ENCODE assay signal across 8 cellular contexts in genomic region chr11:110463153-110463552, GRCh38. TPM values are rescaled to one million over a fixed set of nuclear protein-coding genes. Genes with fewer than 3 reads are reported as not detected.
DNase-seq lines count a peak whose midpoint lies in the region; ATAC-seq and TF ChIP-seq lines count a peak whose summit lies in the region.

No MANE protein-coding gene starts in this region.

- peaks cover 39% of the 10 kb centered on the region for H3K36me3 Mint-ChIP-seq in brain

- DNase-seq in BJ (ENCODE audit: low read depth) (no peak), NCI-H446 treated with DMSO at 0.1 percent for 48 hours (lab: John Stamatoyannopoulos, UW) (peak; percentile 19), left kidney (ENCODE audit: low read depth, low spot score) (peak; percentile 75), stromal cell of bone marrow (ENCODE audit: low read depth) (peak; percentile 37), AG08396 (ENCODE audit: low spot score) (no peak)
- DNase-seq in effector CD8-positive, alpha-beta T cell (lab: John Stamatoyannopoulos, UW): no peak

- no peaks in the 10 kb centered on the region for H3K27me3 Mint-ChIP-seq in brain

- no peak overlapping the region for H3K4me3 Mint-ChIP-seq in brain

- no peaks in the 10 kb centered on the region for H3K27me3 ChIP-seq in BJ (ENCODE audit: control insufficient read depth, insufficient read depth, low read length)

- TF ChIP-seq CTCF in BJ (IDR thresholded peaks at IDR 0.05; ENCODE audit: insufficient read depth, low read depth, low read length): peak; percentile 64
- TF ChIP-seq CTCF in brain (conservative IDR thresholded peaks at IDR 0.05): peak; percentile 75 to 91

- no peak overlapping the region for H3K4me3 ChIP-seq in BJ (ENCODE audit: low read depth, low read length)

- ATAC-seq in GM19035 (IDR thresholded peaks at IDR 0.05; ENCODE audit: unreplicated experiment): peak; percentile 48

- no peaks in the 10 kb centered on the region for H3K36me3 ChIP-seq in BJ (ENCODE audit: control insufficient read depth, insufficient read depth, low read length)

- H3K27ac Mint-ChIP-seq in brain: peak overlapping the region in 3 of 5 experiments; percentile 22 to 71 (median 33)

- H3K4me1 Mint-ChIP-seq in brain: peaks cover 5% of the 10 kb centered on the region

- CTCF ChIA-PET in BJ (lab: Yijun Ruan, JAX): interaction anchor here (0.6 to 5.0 kb wide), 8 partner anchors 10 to 771 kb away, joined by 3 to 33 read pairs (median 4); no protein-coding TSS in a partner anchor

- POLR2A ChIA-PET in BJ (lab: Charles Lee): no interaction called here

- no peaks in the 10 kb centered on the region for H3K9me3 Mint-ChIP-seq in brain

RNA-seq across cellular contexts. Expression of gene FDX1, which starts 33.4 kb away (rescaled TPM):
- 2.0 and 4.0 TPM in 2 replicates for polyA plus RNA-seq in BJ (2011; rRNA removed)
- polyA minus RNA-seq in BJ (2011; rRNA and poly(A)+ RNA removed): 0.87 and 1.4 TPM in 2 replicates
- 5.5 TPM for polyA plus RNA-seq in brain (ENCODE audit: insufficient read depth, low read depth, low replicate concordance)

Comparison
In these comparisons a context has a peak if more than half of its experiments do, and no peak if none do; other contexts are left out.
1. DNase-seq: peak in NCI-H446 treated with DMSO at 0.1 percent for 48 hours (single experiment), left kidney (single experiment) and stromal cell of bone marrow (single experiment); none in BJ (single experiment), effector CD8-positive, alpha-beta T cell (single experiment) and AG08396 (single experiment).